ENCODE assay signal across 12 cellular contexts in genomic region chr5:56019306-56020272, GRCh38. TPM values are rescaled to one million over a fixed set of nuclear protein-coding genes. Genes with fewer than 3 reads are reported as not detected.
DNase-seq lines count a peak whose midpoint lies in the region; ATAC-seq and TF ChIP-seq lines count a peak whose summit lies in the region.
"Had no signal": no experiment of that assay in that cellular context is flagged by ENCODE, and none has a peak within 500 bp of the region (broad histone marks: within the 10 kb centered on the region; RNA-seq: fewer than 3 reads in every experiment).

No MANE protein-coding gene starts in this region.

- H3K27ac ChIP-seq in spleen: peak overlapping the region in 5 of 8 donors; percentile 34 to 59 (median 45)

- no peaks in the 10 kb centered on the region for H3K9me3 Mint-ChIP-seq in activated CD8-positive, alpha-beta T cell treated with anti-CD3 and anti-CD28 coated beads, Interleukin-2, amount 10 ng/mL, durations not matched to agents 7 days and 5 days (ENCODE audit: insufficient read depth)
- H3K9me3 Mint-ChIP-seq in activated CD8-positive, alpha-beta T cell treated with anti-CD3 and anti-CD28 coated beads for 36 hours: peaks cover 4% of the 10 kb centered on the region
- peaks cover 0 to 4% of the 10 kb centered on the region in 2 donors for H3K9me3 Mint-ChIP-seq in activated T-cell treated with anti-CD3 and anti-CD28 coated beads, Interleukin-2, amount 50 U/mL, for 72 hours

- peaks cover 7% of the 10 kb centered on the region for H3K36me3 Mint-ChIP-seq in activated CD8-positive, alpha-beta T cell treated with anti-CD3 and anti-CD28 coated beads, Interleukin-2, amount 10 ng/mL, durations not matched to agents 7 days and 5 days (ENCODE audit: low read depth)
- peaks cover 5% of the 10 kb centered on the region for H3K36me3 Mint-ChIP-seq in activated CD8-positive, alpha-beta T cell treated with anti-CD3 and anti-CD28 coated beads for 36 hours (ENCODE audit: low read depth)
- H3K36me3 Mint-ChIP-seq in activated T-cell treated with anti-CD3 and anti-CD28 coated beads, Interleukin-2, amount 50 U/mL, for 72 hours (ENCODE audit: insufficient read depth in 2 of 2): peaks cover 4 to 9% of the 10 kb centered on the region in 2 donors
- H3K36me3 Mint-ChIP-seq: brain had no signal

- peak; percentile 31 for DNase-seq in activated CD8-positive, alpha-beta T cell treated with anti-CD3 and anti-CD28 coated beads, Interleukin-2, amount 10 ng/mL, durations not matched to agents 7 days and 5 days
- no peak for DNase-seq in activated CD8-positive, alpha-beta T cell treated with anti-CD3 and anti-CD28 coated beads for 36 hours
- DNase-seq in MV-4-11 (lab: John Stamatoyannopoulos, UW): peak; percentile 22
- DNase-seq in epidermal melanocyte (ENCODE audit: insufficient read length, low spot score): peak; percentile 57
- no peak for DNase-seq in spleen
- no peak for DNase-seq in activated T-cell treated with anti-CD3 and anti-CD28 coated beads, Interleukin-2, amount 50 U/mL, for 72 hours
- no peak for DNase-seq in GM19240 (ENCODE audit: insufficient read length, low spot score)
- DNase-seq: activated T-cell treated with anti-CD3 and anti-CD28 coated beads for 4 hours, NCI-H187 had no signal

- TF ChIP-seq CTCF in activated CD8-positive, alpha-beta T cell treated with anti-CD3 and anti-CD28 coated beads for 36 hours (IDR thresholded peaks at IDR 0.05): no peak
- no peak for TF ChIP-seq CTCF in spleen (IDR thresholded peaks at IDR 0.05 in 8 of 11, conservative IDR thresholded peaks at IDR 0.05 in 3 of 11)

- WGBS in spleen, 5 donors: 76 to 86% (median 82%) methylated on average over 11 of the region's 11 CpGs

- peaks cover 0 to 4% (median 0%) of the 10 kb centered on the region in 8 donors for H3K9me3 ChIP-seq in spleen

- no peak for TF ChIP-seq POLR2A in spleen (IDR thresholded peaks at IDR 0.05)

- peaks cover 0 to 13% (median 10%) of the 10 kb centered on the region in 6 donors for H3K4me1 ChIP-seq in spleen

- H3K27me3 Mint-ChIP-seq in activated CD8-positive, alpha-beta T cell treated with anti-CD3 and anti-CD28 coated beads, Interleukin-2, amount 10 ng/mL, durations not matched to agents 7 days and 5 days (ENCODE audit: low read depth): peaks cover 2% of the 10 kb centered on the region
- no peaks in the 10 kb centered on the region for H3K27me3 Mint-ChIP-seq in activated CD8-positive, alpha-beta T cell treated with anti-CD3 and anti-CD28 coated beads for 36 hours
- no peaks in the 10 kb centered on the region for H3K27me3 Mint-ChIP-seq in activated T-cell treated with anti-CD3 and anti-CD28 coated beads, Interleukin-2, amount 50 U/mL, for 72 hours (ENCODE audit: low read depth)
- H3K27me3 Mint-ChIP-seq: brain had no signal

- H3K27ac Mint-ChIP-seq in activated CD8-positive, alpha-beta T cell treated with anti-CD3 and anti-CD28 coated beads, Interleukin-2, amount 10 ng/mL, durations not matched to agents 7 days and 5 days: peak overlapping the region; percentile 54
- H3K27ac Mint-ChIP-seq in activated CD8-positive, alpha-beta T cell treated with anti-CD3 and anti-CD28 coated beads for 36 hours: no peak overlapping the region
- no peak overlapping the region for H3K27ac Mint-ChIP-seq in activated T-cell treated with anti-CD3 and anti-CD28 coated beads, Interleukin-2, amount 50 U/mL, for 72 hours

- H3K4me3 ChIP-seq in spleen: no peak overlapping the region

- POLR2A ChIA-PET in activated CD8-positive, alpha-beta T cell treated with anti-CD3 and anti-CD28 coated beads, Interleukin-2, amount 10 ng/mL, durations not matched to agents 7 days and 5 days (lab: Charles Lee): no interaction called here
- POLR2A ChIA-PET in activated CD8-positive, alpha-beta T cell treated with anti-CD3 and anti-CD28 coated beads for 36 hours (lab: Charles Lee): no interaction called here

- H3K4me1 Mint-ChIP-seq in activated CD8-positive, alpha-beta T cell treated with anti-CD3 and anti-CD28 coated beads, Interleukin-2, amount 10 ng/mL, durations not matched to agents 7 days and 5 days (ENCODE audit: low read depth): peaks cover 11% of the 10 kb centered on the region
- H3K4me1 Mint-ChIP-seq in activated CD8-positive, alpha-beta T cell treated with anti-CD3 and anti-CD28 coated beads for 36 hours (ENCODE audit: low read depth): peaks cover 16% of the 10 kb centered on the region
- peaks cover 25% of the 10 kb centered on the region for H3K4me1 Mint-ChIP-seq in activated T-cell treated with anti-CD3 and anti-CD28 coated beads, Interleukin-2, amount 50 U/mL, for 72 hours (ENCODE audit: low read depth)
- H3K4me1 Mint-ChIP-seq: brain had no signal

- CTCF ChIA-PET in activated CD8-positive, alpha-beta T cell treated with anti-CD3 and anti-CD28 coated beads, Interleukin-2, amount 10 ng/mL, durations not matched to agents 7 days and 5 days (lab: Charles Lee): interaction anchor here (0.5 kb wide), 1 partner anchor 74 kb away, joined by 3 read pairs; no protein-coding TSS in a partner anchor
- CTCF ChIA-PET in activated CD8-positive, alpha-beta T cell treated with anti-CD3 and anti-CD28 coated beads for 36 hours (lab: Charles Lee): no interaction called here

- no peaks in the 10 kb centered on the region for H3K27me3 ChIP-seq in spleen (replicated peaks in 1 of 7)

- intact Hi-C loops in activated CD8-positive, alpha-beta T cell treated with anti-CD3 and anti-CD28 coated beads for 36 hours (cut with micrococcal nuclease): no loop called here
- intact Hi-C loops in spleen (cut with DNase I; ENCODE audit: low total_unique reads): no loop called here

- peak overlapping the region; percentile 5 for H3K4me3 Mint-ChIP-seq in activated CD8-positive, alpha-beta T cell treated with anti-CD3 and anti-CD28 coated beads, Interleukin-2, amount 10 ng/mL, durations not matched to agents 7 days and 5 days
- no peak overlapping the region for H3K4me3 Mint-ChIP-seq in activated CD8-positive, alpha-beta T cell treated with anti-CD3 and anti-CD28 coated beads for 36 hours
- H3K4me3 Mint-ChIP-seq in activated T-cell treated with anti-CD3 and anti-CD28 coated beads, Interleukin-2, amount 50 U/mL, for 72 hours: no peak overlapping the region
- H3K4me3 Mint-ChIP-seq: brain had no signal

- H3K36me3 ChIP-seq in spleen: no peaks in the 10 kb centered on the region

- ATAC-seq in activated CD8-positive, alpha-beta T cell treated with anti-CD3 and anti-CD28 coated beads, Interleukin-2, amount 10 ng/mL, durations not matched to agents 7 days and 5 days: peak; percentile 42
- no peak for ATAC-seq in activated CD8-positive, alpha-beta T cell treated with anti-CD3 and anti-CD28 coated beads for 36 hours
- no peak for ATAC-seq in HG02759 (IDR thresholded peaks at IDR 0.05; ENCODE audit: unreplicated experiment)
- ATAC-seq in activated T-cell treated with anti-CD3 and anti-CD28 coated beads, Interleukin-2, amount 50 U/mL, for 72 hours (replicated peaks in 1 of 2): no peak
- ATAC-seq: Right ventricle myocardium inferior had no signal

RNA-seq across cellular contexts. Expression of gene IL6ST, which starts 24.8 kb away (rescaled TPM):
- total RNA-seq in activated CD8-positive, alpha-beta T cell treated with anti-CD3 and anti-CD28 coated beads, Interleukin-2, amount 10 ng/mL, durations not matched to agents 7 days and 5 days: 10 to 100 TPM; 28.3 to 37.3 TPM
- total RNA-seq in activated CD8-positive, alpha-beta T cell treated with anti-CD3 and anti-CD28 coated beads for 36 hours: 10 to 100 TPM; 31.4 to 35.3 TPM
- 100 to 1,000 TPM; 254 to 504 (median 337) TPM for total RNA-seq in spleen
- polyA plus RNA-seq in spleen: 10 to 100 TPM; 20.4 to 33.8 (median 27.6) TPM
- 10 to 100 TPM; 50.0 to 53.8 TPM for total RNA-seq in activated T-cell treated with anti-CD3 and anti-CD28 coated beads, Interleukin-2, amount 50 U/mL, for 72 hours

Comparison
In these comparisons a context has a peak if more than half of its experiments do, and no peak if none do; other contexts are left out.
1. DNase-seq: peak in activated CD8-positive, alpha-beta T cell treated with anti-CD3 and anti-CD28 coated beads, Interleukin-2, amount 10 ng/mL, durations not matched to agents 7 days and 5 days (single experiment), MV-4-11 (single experiment) and epidermal melanocyte (single experiment); none in activated CD8-positive, alpha-beta T cell treated with anti-CD3 and anti-CD28 coated beads for 36 hours (single experiment), spleen (single experiment), activated T-cell treated with anti-CD3 and anti-CD28 coated beads, Interleukin-2, amount 50 U/mL, for 72 hours (0 of 2) and GM19240 (single experiment).
2. RNA of gene IL6ST, which starts 24.8 kb away (total RNA-seq): 254 to 504 TPM in spleen; 50.0 to 53.8 TPM in activated T-cell treated with anti-CD3 and anti-CD28 coated beads, Interleukin-2, amount 50 U/mL, for 72 hours, 28.3 to 37.3 TPM in activated CD8-positive, alpha-beta T cell treated with anti-CD3 and anti-CD28 coated beads, Interleukin-2, amount 10 ng/mL, durations not matched to agents 7 days and 5 days and 31.4 to 35.3 TPM in activated CD8-positive, alpha-beta T cell treated with anti-CD3 and anti-CD28 coated beads for 36 hours; every median in the first group is over 4 times any median in the second.